9 cellular contexts compared by ENCODE assay signal in genomic region chr2:225670111-225670974, GRCh38.
DNase-seq lines count a peak whose midpoint lies in the region; ATAC-seq and TF ChIP-seq lines count a peak whose summit lies in the region.
"Had no signal": no experiment of that assay in that cellular context is flagged by ENCODE, and none has a peak within 500 bp of the region (broad histone marks: within the 10 kb centered on the region; RNA-seq: fewer than 3 reads in every experiment).

No MANE protein-coding gene starts in this region.

- DNase-seq in cardiac muscle cell (ENCODE audit: low read depth in 1 of 2, low spot score in 1 of 2), result peak; percentile 49 to 78
- no peak for DNase-seq in left cardiac atrium
- DNase-seq in SK-N-SH, result peak; percentile 17
- DNase-seq in hepatocyte (ENCODE audit: low spot score), result peak; percentile 63
- no peak for DNase-seq in uterus
- no peak for DNase-seq in NCI-H524 treated with DMSO at 0.1 percent for 48 hours (lab: John Stamatoyannopoulos, UW)

- CTCF ChIA-PET in SK-N-SH (lab: Yijun Ruan, JAX), result interaction anchor here (0.6 to 2.3 kb wide), 7 partner anchors 9 to 1437 kb away, joined by 3 to 15 read pairs (median 7); no protein-coding TSS in a partner anchor

- ATAC-seq in left cardiac atrium, result no peak
- ATAC-seq in HG03045 (IDR thresholded peaks at IDR 0.05; ENCODE audit: unreplicated experiment), result no peak
- ATAC-seq in GM18870 (IDR thresholded peaks at IDR 0.05; ENCODE audit: unreplicated experiment), result no peak

- H3K4me2 ChIP-seq in SK-N-SH (no peak overlapping the region), hepatocyte (no peak overlapping the region)

- WGBS in SK-N-SH (ENCODE audit: low lambda C conversion rate), result 35% methylated on average over 4 of the region's 4 CpGs
- 37% methylated on average over 4 of the region's 4 CpGs for WGBS in hepatocyte (ENCODE audit: low lambda C conversion rate, missing lambda C conversion rate)

- TF ChIP-seq CTCF in cardiac muscle cell (IDR thresholded peaks at IDR 0.05; ENCODE audit: low read depth, low read length) (peak; percentile 41), SK-N-SH (IDR thresholded peaks at IDR 0.05) (peak; percentile 73), hepatocyte (IDR thresholded peaks at IDR 0.05; ENCODE audit: poor library complexity) (peak; percentile 65), uterus (IDR thresholded peaks at IDR 0.05) (peak; percentile 27 to 54 (median 43))

- H3K27me3 ChIP-seq in cardiac muscle cell (no peaks in the 10 kb centered on the region), SK-N-SH (ENCODE audit: insufficient read depth) (no peaks in the 10 kb centered on the region), hepatocyte (no peaks in the 10 kb centered on the region), uterus (no peaks in the 10 kb centered on the region)
- H3K27me3 ChIP-seq: SJSA1 had no signal

- POLR2A ChIA-PET in SK-N-SH (lab: Yijun Ruan, JAX), result no interaction called here

- H3K4me1 ChIP-seq in cardiac muscle cell (ENCODE audit: low read depth), result no peaks in the 10 kb centered on the region
- H3K4me1 ChIP-seq in SK-N-SH (ENCODE audit: control insufficient read depth in 1 of 2, insufficient read depth in 2 of 2, low read depth in 1 of 2, low read length in 1 of 2), result peaks cover 0 to 17% of the 10 kb centered on the region in 2 experiments; a peak in 2 of 4 replicates
- no peaks in the 10 kb centered on the region for H3K4me1 ChIP-seq in hepatocyte (ENCODE audit: insufficient read depth)
- no peaks in the 10 kb centered on the region for H3K4me1 ChIP-seq in uterus
- H3K4me1 ChIP-seq: SJSA1 had no signal

- H2AFZ ChIP-seq in SK-N-SH (ENCODE audit: low read depth), result no peak overlapping the region
- H2AFZ ChIP-seq in hepatocyte, result no peak overlapping the region

- TF ChIP-seq POLR2A in uterus (IDR thresholded peaks at IDR 0.05), result no peak

- no peaks in the 10 kb centered on the region for H4K20me1 ChIP-seq in SK-N-SH (ENCODE audit: insufficient read depth)
- no peaks in the 10 kb centered on the region for H4K20me1 ChIP-seq in hepatocyte (ENCODE audit: insufficient read depth, poor library complexity, severe bottlenecking)

- H3K9ac ChIP-seq in SK-N-SH, result no peak overlapping the region

- peak; percentile 78 for TF ChIP-seq RAD21 in SK-N-SH (IDR thresholded peaks at IDR 0.05; ENCODE audit: low read length)

- H3K9me2 ChIP-seq in SK-N-SH (no peaks in the 10 kb centered on the region), hepatocyte (replicated peaks; ENCODE audit: insufficient read depth) (no peaks in the 10 kb centered on the region)

- TF ChIP-seq EP300 in SK-N-SH (IDR thresholded peaks at IDR 0.05; ENCODE audit: borderline replicate concordance in 1 of 2, low read depth in 1 of 2, low read length in 1 of 2), result peak; percentile 13 to 54; a peak in 1 of 4 replicates

- no peak overlapping the region for H3K4me3 ChIP-seq in cardiac muscle cell
- H3K4me3 ChIP-seq in SK-N-SH (ENCODE audit: low read depth in 2 of 2, low read length in 1 of 2), result no peak overlapping the region
- H3K4me3 ChIP-seq in hepatocyte, result no peak overlapping the region
- H3K4me3 ChIP-seq in uterus, result no peak overlapping the region
- H3K4me3 ChIP-seq: SJSA1 had no signal

- H3K27ac ChIP-seq in cardiac muscle cell (no peak overlapping the region), SK-N-SH (ENCODE audit: low read depth in 2 of 2, low read length in 1 of 2) (peak overlapping the region; percentile 10 to 34; a peak in 2 of 4 replicates), hepatocyte (no peak overlapping the region), uterus (peak overlapping the region in 1 of 2 donors; percentile 39)
- H3K27ac ChIP-seq: SJSA1 had no signal

- H3K9me3 ChIP-seq in cardiac muscle cell (ENCODE audit: low read depth) (no peaks in the 10 kb centered on the region), SK-N-SH (no peaks in the 10 kb centered on the region), hepatocyte (ENCODE audit: low read depth) (no peaks in the 10 kb centered on the region), uterus (no peaks in the 10 kb centered on the region)
- H3K9me3 ChIP-seq: SJSA1 had no signal

- H3K36me3 ChIP-seq in cardiac muscle cell (no peaks in the 10 kb centered on the region), SK-N-SH (replicated peaks in 1 of 2; ENCODE audit: control insufficient read depth in 1 of 2, insufficient read depth in 2 of 2, low read length in 1 of 2) (no peaks in the 10 kb centered on the region), hepatocyte (replicated peaks; ENCODE audit: insufficient read depth, low read depth) (no peaks in the 10 kb centered on the region), uterus (no peaks in the 10 kb centered on the region)
- H3K36me3 ChIP-seq: SJSA1 had no signal

- H3K79me2 ChIP-seq in SK-N-SH (ENCODE audit: insufficient read depth) (no peaks in the 10 kb centered on the region), hepatocyte (no peaks in the 10 kb centered on the region)

- intact Hi-C loops in left cardiac atrium (cut with DNase I), result loop anchor here (2.0 to 10.0 kb wide), 2 partner anchors 1314 to 1434 kb away; no protein-coding TSS in a partner anchor
- intact Hi-C loops in uterus (cut with DNase I; ENCODE audit: low total_unique reads), result loop anchor here (10.0 kb wide), 1 partner anchor 1314 kb away; no protein-coding TSS in a partner anchor

- peaks cover 9% of the 10 kb centered on the region for H3F3A ChIP-seq in SK-N-SH (replicated peaks; ENCODE audit: insufficient read depth)

TF ChIP-seq in SK-N-SH, 30 proteins besides CTCF, POLR2A, EP300 and RAD21:
- TF ChIP-seq TEAD4 (IDR thresholded peaks at IDR 0.05; ENCODE audit: borderline replicate concordance, insufficient read depth), result peak; percentile 58; the same call in 1 of the 2 replicates
- TF ChIP-seq TAF1 (IDR thresholded peaks at IDR 0.05; ENCODE audit: borderline replicate concordance, low read depth, low read length), result no peak
- peak; percentile 73 for TF ChIP-seq PBX3 (IDR thresholded peaks at IDR 0.05)
- TF ChIP-seq MXI1 (IDR thresholded peaks at IDR 0.05; ENCODE audit: low read depth, low read length), result no peak
- peak; percentile 58 for TF ChIP-seq SMC3 (IDR thresholded peaks at IDR 0.05; ENCODE audit: low read depth, low read length)
- TF ChIP-seq CHD2 (IDR thresholded peaks at IDR 0.05; ENCODE audit: low read length, partially characterized antibody), result no peak
- TF ChIP-seq, protein P1, sequence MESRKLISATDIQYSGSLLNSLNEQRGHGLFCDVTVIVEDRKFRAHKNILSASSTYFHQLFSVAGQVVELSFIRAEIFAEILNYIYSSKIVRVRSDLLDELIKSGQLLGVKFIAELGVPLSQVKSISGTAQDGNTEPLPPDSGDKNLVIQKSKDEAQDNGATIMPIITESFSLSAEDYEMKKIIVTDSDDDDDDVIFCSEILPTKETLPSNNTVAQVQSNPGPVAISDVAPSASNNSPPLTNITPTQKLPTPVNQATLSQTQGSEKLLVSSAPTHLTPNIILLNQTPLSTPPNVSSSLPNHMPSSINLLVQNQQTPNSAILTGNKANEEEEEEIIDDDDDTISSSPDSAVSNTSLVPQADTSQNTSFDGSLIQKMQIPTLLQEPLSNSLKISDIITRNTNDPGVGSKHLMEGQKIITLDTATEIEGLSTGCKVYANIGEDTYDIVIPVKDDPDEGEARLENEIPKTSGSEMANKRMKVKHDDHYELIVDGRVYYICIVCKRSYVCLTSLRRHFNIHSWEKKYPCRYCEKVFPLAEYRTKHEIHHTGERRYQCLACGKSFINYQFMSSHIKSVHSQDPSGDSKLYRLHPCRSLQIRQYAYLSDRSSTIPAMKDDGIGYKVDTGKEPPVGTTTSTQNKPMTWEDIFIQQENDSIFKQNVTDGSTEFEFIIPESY (IDR thresholded peaks at IDR 0.05; ENCODE audit: borderline replicate concordance, low read depth), result no peak
- TF ChIP-seq TCF12 (IDR thresholded peaks at IDR 0.05), result peak; percentile 90
- no peak for TF ChIP-seq IRF3 (IDR thresholded peaks at IDR 0.05; ENCODE audit: low read depth, low read length)
- 0 out of 2 replicates have a peak, but pooled peaks have one; percentile 31 for TF ChIP-seq FOXM1 (IDR thresholded peaks at IDR 0.05; ENCODE audit: low read depth)
- peak; percentile 46 for TF ChIP-seq NFIC (IDR thresholded peaks at IDR 0.05; ENCODE audit: borderline replicate concordance)
TF ChIP-seq in SK-N-SH: peak in this region for 6.

Comparison
In these comparisons a context has a peak if more than half of its experiments do, and no peak if none do; other contexts are left out.
1. DNase-seq: peak in cardiac muscle cell (2 of 2), SK-N-SH (single experiment) and hepatocyte (single experiment); none in left cardiac atrium (single experiment), uterus (0 of 2) and NCI-H524 treated with DMSO at 0.1 percent for 48 hours (single experiment).
2. H3K27ac ChIP-seq: peak in SK-N-SH (2 of 2); none in cardiac muscle cell (single experiment) and hepatocyte (single experiment).
3. Peak in every context shown above with its lines, with median percentiles within 50 percentile points of each other: CTCF ChIP-seq.